ENCODE assay signal across 27 cellular contexts in genomic region chr17:67054011-67054591, GRCh38. TPM values are rescaled to one million over a fixed set of nuclear protein-coding genes. Genes with fewer than 3 reads are reported as not detected.
DNase-seq lines count a peak whose midpoint lies in the region; ATAC-seq and TF ChIP-seq lines count a peak whose summit lies in the region.
"Had no signal": no experiment of that assay in that cellular context is flagged by ENCODE, and none has a peak within 500 bp of the region (broad histone marks: within the 10 kb centered on the region; RNA-seq: fewer than 3 reads in every experiment).

No MANE protein-coding gene starts in this region.

- in situ Hi-C loops in IMR-90 (cut with MboI; ENCODE audit: low sequenced_read_pairs), result no loop called here

- H3K4ac ChIP-seq in IMR-90 (ENCODE audit: low read depth, low read length), result no peak overlapping the region

- H4K91ac ChIP-seq in IMR-90 (ENCODE audit: insufficient read depth, low read depth, low read length), result no peak overlapping the region

- no peak overlapping the region for H2AK5ac ChIP-seq in IMR-90 (ENCODE audit: low read depth, low read length)

- no peak overlapping the region for H2BK5ac ChIP-seq in IMR-90 (ENCODE audit: low read depth, low read length, poor library complexity, severe bottlenecking)

- ATAC-seq in IMR-90 (ENCODE audit: low read depth) (no peak), lower lobe of right lung (no peak)
- ATAC-seq: left lung, pancreas, SK-N-SH treated with all-trans-retinoic acid at 6 μM for 48 hours had no signal

- H3K9me3 ChIP-seq in BLaER1 (peaks cover 17% of the 10 kb centered on the region), IMR-90 (ENCODE audit: control insufficient read depth, insufficient read depth, low read length) (peaks cover 9% of the 10 kb centered on the region), endodermal cell (ENCODE audit: control insufficient read depth, low read length) (peaks cover 10% of the 10 kb centered on the region), osteoblast (ENCODE audit: low read depth, low read length) (peaks cover 3% of the 10 kb centered on the region), lower lobe of right lung (peaks cover 7% of the 10 kb centered on the region)
- H3K9me3 ChIP-seq: pancreas, thyroid gland had no signal

- H3K18ac ChIP-seq in IMR-90 (ENCODE audit: low read depth, low read length), result no peak overlapping the region

- TF ChIP-seq POLR2A in IMR-90 (IDR thresholded peaks at IDR 0.05; ENCODE audit: low read depth, low read length), result no peak

- H3K36me3 ChIP-seq in BLaER1 (no peaks in the 10 kb centered on the region), IMR-90 (ENCODE audit: control insufficient read depth, insufficient read depth, low read length) (no peaks in the 10 kb centered on the region), endodermal cell (ENCODE audit: control insufficient read depth, insufficient read depth, low read length) (no peaks in the 10 kb centered on the region), osteoblast (ENCODE audit: insufficient read depth, low read length) (no peaks in the 10 kb centered on the region), lower lobe of right lung (no peaks in the 10 kb centered on the region)
- H3K36me3 ChIP-seq: left lung, pancreas, thyroid gland had no signal

- 80% methylated on average over 10 of the region's 19 CpGs; no CpG with 5 or more reads in 1 of the 2 experiments for WGBS in IMR-90 (ENCODE audit: extremely low coverage in 2 of 2, insufficient read length in 1 of 2), 2 experiments
- 90 to 91% methylated on average over 11 to 19 of the region's 19 CpGs for WGBS in endodermal cell (ENCODE audit: insufficient coverage in 1 of 2, insufficient read length in 1 of 2), 2 experiments

- BruUV-seq in IMR-90 (replicated peaks; lab: Mats Ljungman, UMichigan), result no TSS peak

- no peak overlapping the region; the same call in 1 of the 2 replicates for H3K14ac ChIP-seq in IMR-90 (replicated peaks; ENCODE audit: low read depth, low read length)

- no peak for DNase-seq in IMR-90
- DNase-seq in endodermal cell, result peak; percentile 53
- DNase-seq in osteoblast (ENCODE audit: insufficient read length, low spot score, missing footprints), result peak; percentile 67
- no peak for DNase-seq in lower lobe of right lung
- DNase-seq in GM03348 (ENCODE audit: low spot score), result no peak
- no peak for DNase-seq in stimulated activated CD4-positive, alpha-beta T cell treated with anti-CD3 and anti-CD28 coated beads, Interleukin-15, amount 100 ng/mL, for 24 hours
- DNase-seq: EL; Kasumi-1; left lung; naive B cell; NCI-H1417 treated with DMSO at 0.1 percent for 48 hours; NCI-H2081; NCI-H526 treated with DMSO at 0.1 percent for 48 hours; NK-92 treated with Interleukin-12 subunit alpha and Interleukin-12 subunit beta, amount 100 ng/mL, for 24 hours; PC-9; Right ventricle myocardium superior; thyroid gland had no signal

- no peaks in the 10 kb centered on the region for H3K27me3 ChIP-seq in BLaER1
- H3K27me3 ChIP-seq in IMR-90 (ENCODE audit: control insufficient read depth, insufficient read depth, low read length), result peaks cover 7% of the 10 kb centered on the region
- no peaks in the 10 kb centered on the region for H3K27me3 ChIP-seq in endodermal cell (ENCODE audit: control insufficient read depth, insufficient read depth, low read length, poor library complexity, severe bottlenecking)
- H3K27me3 ChIP-seq in osteoblast (ENCODE audit: insufficient read depth, low read length), result no peaks in the 10 kb centered on the region
- H3K27me3 ChIP-seq in lower lobe of right lung (ENCODE audit: low read depth), result no peaks in the 10 kb centered on the region
- H3K27me3 ChIP-seq: left lung, pancreas, thyroid gland had no signal

- CTCF ChIA-PET in IMR-90 (lab: Yijun Ruan, JAX), result no interaction called here

- H2AFZ ChIP-seq in IMR-90 (replicated peaks; ENCODE audit: low read length, poor library complexity) (no peak overlapping the region), osteoblast (ENCODE audit: low read length) (no peak overlapping the region)
- H2AFZ ChIP-seq: PC-9 had no signal

- no peaks in the 10 kb centered on the region for H3K79me2 ChIP-seq in osteoblast (ENCODE audit: insufficient read depth, low read length)

- H2AK9ac ChIP-seq in IMR-90 (replicated peaks; ENCODE audit: low read depth, low read length, poor library complexity), result peak overlapping the region; percentile 24

- H4K20me1 ChIP-seq in BLaER1, result no peaks in the 10 kb centered on the region
- 0 out of 2 replicates have a peak, but pooled peaks cover 4% of the 10 kb centered on the region for H4K20me1 ChIP-seq in IMR-90 (ENCODE audit: insufficient read depth, low read length)
- no peaks in the 10 kb centered on the region for H4K20me1 ChIP-seq in osteoblast (ENCODE audit: insufficient read depth, low read length)

- H3K4me3 Mint-ChIP-seq in endodermal cell, result no peak overlapping the region
- H3K4me3 Mint-ChIP-seq: activated naive CD8-positive, alpha-beta T cell; mesothelial cell of epicardium; T-helper 1 cell treated with Interleukin-12 subunit alpha and Interleukin-12 subunit beta and Interleukin-4 antibody, amounts not matched to agents 30 μg/mL and 1 μg/mL, for 36 hours had no signal

- no peak overlapping the region for H2BK20ac ChIP-seq in IMR-90 (ENCODE audit: low read depth, low read length)

- H3K9ac ChIP-seq in BLaER1 (no peak overlapping the region), IMR-90 (ENCODE audit: low read depth, low read length) (no peak overlapping the region), endodermal cell (ENCODE audit: extremely low read depth, low read length, poor library complexity, severe bottlenecking) (no peak overlapping the region)

- H3K4me3 ChIP-seq in BLaER1 (no peak overlapping the region), IMR-90 (ENCODE audit: insufficient read depth, low read depth, low read length) (no peak overlapping the region), endodermal cell (ENCODE audit: low read length) (no peak overlapping the region), osteoblast (ENCODE audit: insufficient read depth, low read length) (no peak overlapping the region), lower lobe of right lung (no peak overlapping the region)
- H3K4me3 ChIP-seq: left lung, pancreas, PC-9, thyroid gland had no signal

- POLR2A ChIA-PET in IMR-90 (lab: Charles Lee; ENCODE audit: unreplicated experiment), result no interaction called here

- H3K9me3 Mint-ChIP-seq in endodermal cell, result peaks cover 7% of the 10 kb centered on the region
- H3K9me3 Mint-ChIP-seq: T-helper 1 cell treated with Interleukin-12 subunit alpha and Interleukin-12 subunit beta and Interleukin-4 antibody, amounts not matched to agents 30 μg/mL and 1 μg/mL, for 36 hours had no signal

- H3K27me3 Mint-ChIP-seq in endodermal cell (ENCODE audit: insufficient read depth), result peaks cover 2% of the 10 kb centered on the region
- H3K27me3 Mint-ChIP-seq: activated naive CD8-positive, alpha-beta T cell; naive B cell had no signal

- intact Hi-C loops in IMR-90 (cut with micrococcal nuclease), result no loop called here
- intact Hi-C loops in lower lobe of right lung (cut with DNase I), result no loop called here

- no peak overlapping the region for H3K23ac ChIP-seq in IMR-90 (ENCODE audit: low read depth, low read length)

- H3K4me1 Mint-ChIP-seq in endodermal cell, result no peaks in the 10 kb centered on the region
- H3K4me1 Mint-ChIP-seq: mesothelial cell of epicardium had no signal

- no peak overlapping the region for H3K56ac ChIP-seq in IMR-90 (ENCODE audit: extremely low read depth, insufficient read depth, low read length)

- TF ChIP-seq RAD21 in IMR-90 (IDR thresholded peaks at IDR 0.05; ENCODE audit: low read length), result no peak

- H3K27ac ChIP-seq in BLaER1 (peak overlapping the region; percentile 26; the same call in 1 of the 2 replicates), IMR-90 (ENCODE audit: insufficient read depth, low read length) (no peak overlapping the region), endodermal cell (ENCODE audit: low read depth, low read length) (no peak overlapping the region), osteoblast (ENCODE audit: low read depth, low read length) (no peak overlapping the region), lower lobe of right lung (no peak overlapping the region)
- H3K27ac ChIP-seq: left lung, pancreas, PC-9, thyroid gland had no signal

- H3K79me1 ChIP-seq in IMR-90 (ENCODE audit: low read depth in 1 of 2, low read length in 2 of 2), result no peaks in the 10 kb centered on the region

- dilution Hi-C loops in IMR-90 (cut with HindIII; ENCODE audit: low sequenced_read_pairs, unreplicated experiment), result no loop called here

- H2BK120ac ChIP-seq in IMR-90 (ENCODE audit: low read depth, low read length), result no peak overlapping the region

- H3K36me3 Mint-ChIP-seq in endodermal cell (ENCODE audit: low read depth), result no peaks in the 10 kb centered on the region
- H3K36me3 Mint-ChIP-seq: mesothelial cell of epicardium had no signal

- peaks cover 35% of the 10 kb centered on the region for H3K4me1 ChIP-seq in BLaER1
- no peaks in the 10 kb centered on the region for H3K4me1 ChIP-seq in IMR-90 (ENCODE audit: control insufficient read depth, insufficient read depth, low read length)
- H3K4me1 ChIP-seq in endodermal cell (ENCODE audit: control insufficient read depth, insufficient read depth, low read length), result no peaks in the 10 kb centered on the region
- H3K4me1 ChIP-seq in osteoblast (ENCODE audit: insufficient read depth, low read length), result no peaks in the 10 kb centered on the region
- H3K4me1 ChIP-seq in lower lobe of right lung, result no peaks in the 10 kb centered on the region
- H3K4me1 ChIP-seq: left lung, pancreas, thyroid gland had no signal

- H3K9me1 ChIP-seq in IMR-90 (ENCODE audit: insufficient read depth, low read length), result peaks cover 5% of the 10 kb centered on the region

- H4K5ac ChIP-seq in IMR-90 (ENCODE audit: low read depth, low read length), result no peak overlapping the region

- TF ChIP-seq CTCF in IMR-90 (conservative IDR thresholded peaks at IDR 0.05; ENCODE audit: low read depth, low read length) (no peak), endodermal cell (conservative IDR thresholded peaks at IDR 0.05) (no peak), osteoblast (IDR thresholded peaks at IDR 0.05; ENCODE audit: extremely low read depth, low read depth, low read length) (no peak), lower lobe of right lung (IDR thresholded peaks at IDR 0.05) (no peak)

- H2BK15ac ChIP-seq in IMR-90 (ENCODE audit: low read depth, low read length), result no peak overlapping the region

- H4K8ac ChIP-seq in IMR-90 (ENCODE audit: low read depth in 2 of 2, low read length in 2 of 2), result no peak overlapping the region

- no peak overlapping the region for H3K27ac Mint-ChIP-seq in endodermal cell
- H3K27ac Mint-ChIP-seq: activated naive CD8-positive, alpha-beta T cell; activated T-helper 2 cell treated with anti-CD3 and anti-CD28 coated beads, Interferon-gamma antibody, Interleukin-2, Interleukin-4, amounts not matched to agents 10 μg/mL and 5 μg/mL and 100 μg/mL, durations not matched to agents 14 hours and 24 hours and 36 hours; mesothelial cell of epicardium; T-helper 1 cell treated with Interleukin-12 subunit alpha and Interleukin-12 subunit beta and Interleukin-4 antibody, amounts not matched to agents 30 μg/mL and 1 μg/mL, for 36 hours had no signal

- H3K4me2 ChIP-seq in BLaER1, result no peak overlapping the region
- H3K4me2 ChIP-seq in IMR-90 (ENCODE audit: low read depth, low read length), result no peak overlapping the region
- no peak overlapping the region for H3K4me2 ChIP-seq in osteoblast (ENCODE audit: insufficient read depth, low read length)
- H3K4me2 ChIP-seq: PC-9 had no signal

RNA-seq across cellular contexts. Expression of gene CACNG1, which starts 9.7 kb away (rescaled TPM):
- total RNA-seq in IMR-90 (2012; rRNA removed), result not detected in 2 replicates
- not detected in 2 replicates for polyA plus RNA-seq in IMR-90 (2012; rRNA removed)
- polyA plus RNA-seq in IMR-90 (2012; cell fraction: cytosol; rRNA removed), result not detected in 2 replicates
- polyA plus RNA-seq in IMR-90 (2012; cell fraction: nucleus; rRNA removed; ENCODE audit: low replicate concordance), result not detected in 2 replicates
- not detected for total RNA-seq in endodermal cell
- 1.00 TPM for polyA plus RNA-seq in endodermal cell (2013, experiment 1 of 2)
- polyA plus RNA-seq in endodermal cell (2013, experiment 2 of 2), result 1.1 TPM
- not detected in 2 replicates for total RNA-seq in osteoblast
- total RNA-seq in lower lobe of right lung, result not detected
- total RNA-seq: activated T-helper 2 cell treated with anti-CD3 and anti-CD28 coated beads, Interferon-gamma antibody, Interleukin-2, Interleukin-4, amounts not matched to agents 10 μg/mL and 5 μg/mL and 100 μg/mL, durations not matched to agents 14 hours and 24 hours and 36 hours; chondrocyte; glomerular endothelial cell; left lung; pancreas; PC-9; Right ventricle myocardium superior; thyroid gland had no signal
- polyA plus RNA-seq: BJ had no signal

Comparison
In these comparisons a context has a peak if more than half of its experiments do, and no peak if none do; other contexts are left out.
1. DNase-seq: peak in endodermal cell (single experiment) and osteoblast (single experiment); none in IMR-90 (single experiment), lower lobe of right lung (single experiment), GM03348 (single experiment) and stimulated activated CD4-positive, alpha-beta T cell treated with anti-CD3 and anti-CD28 coated beads, Interleukin-15, amount 100 ng/mL, for 24 hours (single experiment).